ENCODE assay signal across 19 cellular contexts in the genomic region with DNA sequence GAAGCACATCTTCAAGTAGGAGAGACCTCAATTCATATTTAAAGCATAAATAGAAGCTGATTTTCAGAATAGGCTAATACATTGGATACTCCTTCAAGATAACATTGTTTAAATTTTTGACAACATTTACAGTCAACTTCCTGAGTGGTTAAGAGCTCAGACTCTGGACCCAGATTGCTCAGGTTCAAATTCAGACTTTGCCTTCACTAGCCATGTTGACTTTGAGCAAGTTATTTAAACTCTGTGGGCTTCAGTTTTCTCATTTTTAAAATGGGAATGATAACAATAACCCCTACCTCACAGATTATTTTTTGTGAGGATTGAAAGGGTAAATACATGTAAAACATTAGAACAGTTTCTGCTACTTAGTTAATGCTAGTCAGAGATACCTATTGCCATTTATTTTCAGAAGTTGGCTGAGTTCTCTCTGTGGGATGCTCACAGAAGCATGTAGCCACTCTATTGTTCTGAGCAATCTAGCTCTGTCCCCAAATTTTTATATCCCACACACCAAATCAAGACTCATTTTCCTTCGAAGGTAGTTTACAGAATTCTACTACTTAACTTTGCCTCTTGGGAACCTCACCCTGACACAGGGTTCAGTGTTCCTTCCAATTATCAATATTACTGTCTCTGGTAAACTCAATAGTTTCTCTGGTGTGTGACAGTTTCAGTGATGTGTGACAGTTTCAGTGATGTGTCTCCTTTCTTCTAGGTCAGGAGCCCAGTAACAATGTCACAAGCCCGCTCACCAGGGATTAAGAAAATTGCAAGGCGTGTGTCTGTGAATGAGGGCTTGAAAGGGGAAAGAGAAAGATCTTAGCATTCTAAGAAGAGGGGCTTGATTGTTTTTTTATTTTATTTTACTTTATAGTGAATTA.
A peak's percentile ranks its signal among the peaks of the same experiment; 100 is the strongest.
DNase-seq lines count a peak whose midpoint lies in the region; ATAC-seq, FAIRE-seq and TF ChIP-seq lines count a peak whose summit lies in the region.
"Had no signal": no experiment of that assay in that cellular context is flagged by ENCODE, and none has a peak within 500 bp of the region (broad histone marks: within the 10 kb centered on the region; RNA-seq: fewer than 3 reads in every experiment).

No MANE protein-coding gene starts in this region.

- TF ChIP-seq CTCF in hepatocyte (IDR thresholded peaks at IDR 0.05; ENCODE audit: poor library complexity) (no peak), progenitor cell of endocrine pancreas (IDR thresholded peaks at IDR 0.05; ENCODE audit: unreplicated experiment) (no peak)

- no peak overlapping the region for H3K4ac ChIP-seq in trophoblast cell (ENCODE audit: low read depth, low read length)

- H3K27me3 ChIP-seq in hepatocyte (no peaks in the 10 kb centered on the region), small intestine (ENCODE audit: control insufficient read depth in 2 of 2, insufficient read depth in 2 of 2, low read length in 2 of 2) (no peaks in the 10 kb centered on the region), trophoblast cell (ENCODE audit: insufficient read depth, low read length) (no peaks in the 10 kb centered on the region)
- H3K27me3 ChIP-seq: BLaER1 treated with 17β-estradiol and CSF1 and Interleukin-3, amounts not matched to agents 10 nM and 100 nM; breast epithelium; gastrocnemius medialis had no signal

- no peak overlapping the region for H2AK5ac ChIP-seq in trophoblast cell (ENCODE audit: low read length)

- H3K4me3 Mint-ChIP-seq in progenitor cell of endocrine pancreas (ENCODE audit: low read depth), result no peak overlapping the region

- no peaks in the 10 kb centered on the region for H3K36me3 ChIP-seq in hepatocyte (replicated peaks; ENCODE audit: insufficient read depth, low read depth)
- H3K36me3 ChIP-seq in small intestine (ENCODE audit: control insufficient read depth in 2 of 2, insufficient read depth in 2 of 2, low read length in 2 of 2), result no peaks in the 10 kb centered on the region
- no peaks in the 10 kb centered on the region for H3K36me3 ChIP-seq in trophoblast cell (ENCODE audit: control insufficient read depth in 1 of 2, insufficient read depth in 2 of 2, low read length in 2 of 2)
- H3K36me3 ChIP-seq: BLaER1 treated with 17β-estradiol and CSF1 and Interleukin-3, amounts not matched to agents 10 nM and 100 nM; breast epithelium; gastrocnemius medialis had no signal

- no peak overlapping the region for H2BK5ac ChIP-seq in trophoblast cell (ENCODE audit: low read depth, low read length, poor library complexity)

- H2BK120ac ChIP-seq in trophoblast cell (ENCODE audit: insufficient read depth, low read length, poor library complexity), result no peak overlapping the region

- H2BK12ac ChIP-seq in trophoblast cell (ENCODE audit: low read length), result no peak overlapping the region

- H3K4me2 ChIP-seq in hepatocyte (peak overlapping the region; percentile 25), trophoblast cell (ENCODE audit: low read length) (no peak overlapping the region)
- H3K4me2 ChIP-seq: KMS-11 had no signal

- no peak overlapping the region for H3K18ac ChIP-seq in trophoblast cell (ENCODE audit: low read length)

- H3K79me1 ChIP-seq in trophoblast cell (ENCODE audit: low read length), result no peaks in the 10 kb centered on the region

- no peak overlapping the region for H3K9ac ChIP-seq in trophoblast cell (ENCODE audit: low read length)
- H3K9ac ChIP-seq: BLaER1 treated with 17β-estradiol and CSF1 and Interleukin-3, amounts not matched to agents 10 nM and 100 nM; KMS-11 had no signal

- H3K9me2 ChIP-seq in hepatocyte (replicated peaks; ENCODE audit: insufficient read depth), result no peaks in the 10 kb centered on the region

- H3K36me3 Mint-ChIP-seq in progenitor cell of endocrine pancreas (ENCODE audit: insufficient read depth), result no peaks in the 10 kb centered on the region

- H4K91ac ChIP-seq in trophoblast cell (ENCODE audit: low read depth, low read length), result no peak overlapping the region

- no peak overlapping the region for H4K12ac ChIP-seq in trophoblast cell (ENCODE audit: low read depth, low read length)

- no peak overlapping the region for H4K8ac ChIP-seq in trophoblast cell (ENCODE audit: low read depth, low read length)

- H4K20me1 ChIP-seq in hepatocyte (ENCODE audit: insufficient read depth, poor library complexity, severe bottlenecking), result no peaks in the 10 kb centered on the region
- H4K20me1 ChIP-seq: BLaER1 treated with 17β-estradiol and CSF1 and Interleukin-3, amounts not matched to agents 10 nM and 100 nM had no signal

- H3K27me3 Mint-ChIP-seq in progenitor cell of endocrine pancreas, result no peaks in the 10 kb centered on the region

- H3K27ac ChIP-seq in hepatocyte (no peak overlapping the region), small intestine (ENCODE audit: low read depth in 1 of 2, low read length in 1 of 2) (no peak overlapping the region), trophoblast cell (ENCODE audit: low read depth, low read length) (no peak overlapping the region)
- H3K27ac ChIP-seq: BLaER1 treated with 17β-estradiol and CSF1 and Interleukin-3, amounts not matched to agents 10 nM and 100 nM; breast epithelium; gastrocnemius medialis; KMS-11 had no signal

- no peaks in the 10 kb centered on the region for H3K9me3 Mint-ChIP-seq in progenitor cell of endocrine pancreas (ENCODE audit: low read depth)

- DNase-seq in hepatocyte (ENCODE audit: low spot score) (no peak), 8988T (no peak), small intestine (no peak), trophoblast cell (no peak), progenitor cell of endocrine pancreas (ENCODE audit: low spot score, unreplicated experiment) (no peak)
- DNase-seq: activated naive CD4-positive, alpha-beta T cell; gastrocnemius medialis; NCI-H1694; NCI-H82; SHP77; stimulated activated CD4-positive, alpha-beta T cell treated with anti-CD3 and anti-CD28 coated beads, Interleukin-4, amount 100 ng/mL, for 4 hours; stimulated activated naive CD4-positive, alpha-beta T cell had no signal

- ATAC-seq in GM18873 (IDR thresholded peaks at IDR 0.05; ENCODE audit: low FRiP score, unreplicated experiment) (peak; percentile 76), GM21529 (IDR thresholded peaks at IDR 0.05; ENCODE audit: unreplicated experiment) (peak; percentile 73), HG03095 (IDR thresholded peaks at IDR 0.05; ENCODE audit: unreplicated experiment) (peak; percentile 74)
- ATAC-seq: gastrocnemius medialis had no signal

- peaks cover 5% of the 10 kb centered on the region for H3K4me1 ChIP-seq in hepatocyte (ENCODE audit: insufficient read depth)
- no peaks in the 10 kb centered on the region for H3K4me1 ChIP-seq in small intestine (ENCODE audit: control insufficient read depth in 2 of 2, insufficient read depth in 1 of 2, low read depth in 1 of 2, low read length in 1 of 2)
- H3K4me1 ChIP-seq in trophoblast cell (ENCODE audit: control insufficient read depth in 1 of 2, insufficient read depth in 2 of 2, low read length in 2 of 2), result no peaks in the 10 kb centered on the region
- H3K4me1 ChIP-seq: breast epithelium, gastrocnemius medialis had no signal

- no peak overlapping the region for H3K23ac ChIP-seq in trophoblast cell (ENCODE audit: low read length)

- WGBS in hepatocyte (ENCODE audit: low lambda C conversion rate, missing lambda C conversion rate), result 85% methylated on average over 3 of the region's 3 CpGs
- 88 to 89% (median 89%) methylated on average over 3 of the region's 3 CpGs for WGBS in small intestine, 3 donors
- no CpG with 5 or more reads among the region's 3 CpGs for WGBS in trophoblast cell (ENCODE audit: extremely low coverage, insufficient coverage, insufficient read length)

- H3K4me3 ChIP-seq in hepatocyte (no peak overlapping the region), small intestine (ENCODE audit: low read depth in 1 of 2, low read length in 2 of 2) (no peak overlapping the region), trophoblast cell (ENCODE audit: low read depth, low read length) (no peak overlapping the region)
- H3K4me3 ChIP-seq: BLaER1 treated with 17β-estradiol and CSF1 and Interleukin-3, amounts not matched to agents 10 nM and 100 nM; breast epithelium; gastrocnemius medialis had no signal

- no peak for FAIRE-seq in small intestine (lab: Jason Lieb, UNC)
- FAIRE-seq: islet of Langerhans had no signal

- no peak overlapping the region for H3K27ac Mint-ChIP-seq in progenitor cell of endocrine pancreas

- no peak overlapping the region for H2AFZ ChIP-seq in hepatocyte
- no peak overlapping the region for H2AFZ ChIP-seq in trophoblast cell (ENCODE audit: insufficient read depth, low read length, poor library complexity)

- no peak overlapping the region for H3K14ac ChIP-seq in trophoblast cell (ENCODE audit: low read length)

- H3K4me1 Mint-ChIP-seq in progenitor cell of endocrine pancreas (ENCODE audit: low read depth), result peaks cover 11% of the 10 kb centered on the region

- H3K9me3 ChIP-seq in hepatocyte (ENCODE audit: low read depth) (no peaks in the 10 kb centered on the region), small intestine (ENCODE audit: control insufficient read depth, low read depth) (no peaks in the 10 kb centered on the region), trophoblast cell (ENCODE audit: insufficient read depth, low read depth, low read length) (no peaks in the 10 kb centered on the region)
- H3K9me3 ChIP-seq: BLaER1 treated with 17β-estradiol and CSF1 and Interleukin-3, amounts not matched to agents 10 nM and 100 nM; breast epithelium; gastrocnemius medialis had no signal

- H3K79me2 ChIP-seq in hepatocyte (no peaks in the 10 kb centered on the region), trophoblast cell (ENCODE audit: control insufficient read depth, insufficient read depth, low read length, poor library complexity) (no peaks in the 10 kb centered on the region)
